Comparison of ENCODE assay signal across 11 cellular contexts in the genomic region with DNA sequence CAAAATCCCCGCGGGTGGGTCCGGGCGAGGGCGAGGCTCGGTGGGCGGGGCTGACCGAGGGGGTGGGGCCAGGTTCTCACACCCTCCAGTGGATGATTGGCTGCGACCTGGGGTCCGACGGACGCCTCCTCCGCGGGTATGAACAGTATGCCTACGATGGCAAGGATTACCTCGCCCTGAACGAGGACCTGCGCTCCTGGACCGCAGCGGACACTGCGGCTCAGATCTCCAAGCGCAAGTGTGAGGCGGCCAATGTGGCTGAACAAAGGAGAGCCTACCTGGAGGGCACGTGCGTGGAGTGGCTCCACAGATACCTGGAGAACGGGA. TPM values are rescaled to one million over a fixed set of nuclear protein-coding genes. Genes with fewer than 3 reads are reported as not detected.
DNase-seq lines count a peak whose midpoint lies in the region; ATAC-seq and TF ChIP-seq lines count a peak whose summit lies in the region.
"Had no signal": no experiment of that assay in that cellular context is flagged by ENCODE, and none has a peak within 500 bp of the region (broad histone marks: within the 10 kb centered on the region; RNA-seq: fewer than 3 reads in every experiment).

No MANE protein-coding gene starts in this region.

- no peak for TF ChIP-seq RAD21 in SK-N-SH (IDR thresholded peaks at IDR 0.05; ENCODE audit: low read length)

- POLR2A ChIA-PET in SK-N-SH (lab: Yijun Ruan, JAX): no interaction called here

- H4K20me1 ChIP-seq in SK-N-SH (ENCODE audit: insufficient read depth): no peaks in the 10 kb centered on the region

- no peaks in the 10 kb centered on the region for H3F3A ChIP-seq in SK-N-SH (replicated peaks; ENCODE audit: insufficient read depth)

- DNase-seq in activated T-cell treated with anti-CD3 and anti-CD28 coated beads for 1 hour (ENCODE audit: low read depth) (peak; percentile 17), heart right ventricle (no peak), sigmoid colon (no peak), SK-N-SH (no peak), NCI-H345 (lab: John Stamatoyannopoulos, UW) (no peak), NK-92 (lab: John Stamatoyannopoulos, UW; ENCODE audit: unreplicated experiment) (no peak), NCI-H2107 (lab: John Stamatoyannopoulos, UW) (no peak)
- DNase-seq: DND-41, midbrain had no signal

- TF ChIP-seq EP300 in sigmoid colon (IDR thresholded peaks at IDR 0.05): no peak
- TF ChIP-seq EP300 in SK-N-SH (IDR thresholded peaks at IDR 0.05; ENCODE audit: borderline replicate concordance in 1 of 2, low read depth in 1 of 2, low read length in 1 of 2): no peak

- no peak overlapping the region for H2AFZ ChIP-seq in SK-N-SH (ENCODE audit: low read depth)

- H3K27me3 ChIP-seq in heart right ventricle: peaks cover 0 to 88% (median 60%) of the 10 kb centered on the region in 7 donors
- H3K27me3 ChIP-seq in sigmoid colon: peaks cover 0 to 51% (median 33%) of the 10 kb centered on the region in 3 donors
- peaks cover 11% of the 10 kb centered on the region; the same call in 1 of the 2 replicates for H3K27me3 ChIP-seq in SK-N-SH (ENCODE audit: insufficient read depth)

- H3K4me1 ChIP-seq in ES-I3 (ENCODE audit: insufficient read depth, low read length): no peaks in the 10 kb centered on the region
- H3K4me1 ChIP-seq in heart right ventricle: peaks cover 0 to 12% (median 8%) of the 10 kb centered on the region in 9 donors
- peaks cover 0 to 12% (median 11%) of the 10 kb centered on the region in 4 donors for H3K4me1 ChIP-seq in sigmoid colon
- no peaks in the 10 kb centered on the region for H3K4me1 ChIP-seq in SK-N-SH (ENCODE audit: control insufficient read depth in 1 of 2, insufficient read depth in 2 of 2, low read depth in 1 of 2, low read length in 1 of 2)

- H3K27ac ChIP-seq in heart right ventricle: no peak overlapping the region
- no peak overlapping the region for H3K27ac ChIP-seq in sigmoid colon
- no peak overlapping the region for H3K27ac ChIP-seq in SK-N-SH (ENCODE audit: low read depth in 2 of 2, low read length in 1 of 2)
- H3K27ac ChIP-seq: RWPE1 had no signal

- no peak overlapping the region for H3K4me2 ChIP-seq in SK-N-SH

- intact Hi-C loops in heart right ventricle (cut with DNase I): no loop called here
- intact Hi-C loops in sigmoid colon (cut with DNase I): no loop called here

- H3K36me3 ChIP-seq in ES-I3 (ENCODE audit: insufficient read depth, low read length) (no peaks in the 10 kb centered on the region), heart right ventricle (no peaks in the 10 kb centered on the region), sigmoid colon (no peaks in the 10 kb centered on the region), SK-N-SH (replicated peaks in 1 of 2; ENCODE audit: control insufficient read depth in 1 of 2, insufficient read depth in 2 of 2, low read length in 1 of 2) (no peaks in the 10 kb centered on the region)

- TF ChIP-seq CTCF in heart right ventricle (IDR thresholded peaks at IDR 0.05) (no peak), sigmoid colon (IDR thresholded peaks at IDR 0.05) (no peak), SK-N-SH (IDR thresholded peaks at IDR 0.05) (no peak)

- no peak for ATAC-seq in heart right ventricle

- no peaks in the 10 kb centered on the region for H3K79me2 ChIP-seq in SK-N-SH (ENCODE audit: insufficient read depth)

- H3K9me3 ChIP-seq in ES-I3 (ENCODE audit: control insufficient read depth, insufficient read depth, low read length) (no peaks in the 10 kb centered on the region), heart right ventricle (no peaks in the 10 kb centered on the region), sigmoid colon (no peaks in the 10 kb centered on the region), SK-N-SH (no peaks in the 10 kb centered on the region)

- CTCF ChIA-PET in SK-N-SH (lab: Yijun Ruan, JAX): no interaction called here

- H3K4me3 ChIP-seq in heart right ventricle (peak overlapping the region in 8 of 10 donors; percentile 30 to 37 (median 34)), sigmoid colon (peak overlapping the region in 3 of 4 donors; percentile 20 to 32 (median 29)), SK-N-SH (ENCODE audit: low read depth in 2 of 2, low read length in 1 of 2) (no peak overlapping the region)

- H3K9me2 ChIP-seq in SK-N-SH: no peaks in the 10 kb centered on the region

- no peak for TF ChIP-seq POLR2A in sigmoid colon (IDR thresholded peaks at IDR 0.05)

- WGBS in heart right ventricle, 2 donors: 10 to 16% methylated on average over 26 of the region's 26 CpGs
- WGBS in sigmoid colon, 2 donors: 19 to 25% methylated on average over 26 of the region's 26 CpGs
- 41% methylated on average over 18 of the region's 26 CpGs for WGBS in SK-N-SH (ENCODE audit: low lambda C conversion rate)

- peak overlapping the region; percentile 32; the same call in 1 of the 2 replicates for H3K9ac ChIP-seq in ES-I3 (ENCODE audit: low read depth, low read length)
- H3K9ac ChIP-seq in SK-N-SH: no peak overlapping the region

TF ChIP-seq in SK-N-SH, 30 proteins besides CTCF, POLR2A, EP300 and RAD21:
- TF ChIP-seq GABPA (IDR thresholded peaks at IDR 0.05; ENCODE audit: low read depth) (no peak), GATA2 (CRISPR knock-in tag; IDR thresholded peaks at IDR 0.05) (no peak), RXRA (IDR thresholded peaks at IDR 0.05; ENCODE audit: borderline replicate concordance, low read depth) (no peak)

RNA-seq across cellular contexts. Expression of a gene that starts 0.8 kb away (rescaled TPM):
- total RNA-seq in heart right ventricle: under 1 TPM in 3 of 10 donors, not detected in 7; 0.45 to 0.77 (median 0.65) TPM
- polyA plus RNA-seq in heart right ventricle: under 1 TPM in 1 of 2 donors, not detected in 1; 0.13 TPM
- not detected for total RNA-seq in sigmoid colon
- polyA plus RNA-seq in sigmoid colon: under 1 TPM in 1 of 3 donors, not detected in 2; 0.09 TPM
- not detected in 2 replicates for polyA plus RNA-seq in SK-N-SH (2012; rRNA removed)
- polyA plus RNA-seq in SK-N-SH (2012; cell fraction: cytosol; rRNA removed): not detected in 2 replicates
- polyA plus RNA-seq in SK-N-SH (2012; cell fraction: nucleus; rRNA removed): not detected in 2 replicates

Comparison
In these comparisons a context has a peak if more than half of its experiments do, and no peak if none do; other contexts are left out.
1. H3K4me3 ChIP-seq: peak in heart right ventricle (8 of 10) and sigmoid colon (3 of 4); none in SK-N-SH (0 of 2).